Comparison of ENCODE assay signal across 21 cellular contexts in the genomic region with DNA sequence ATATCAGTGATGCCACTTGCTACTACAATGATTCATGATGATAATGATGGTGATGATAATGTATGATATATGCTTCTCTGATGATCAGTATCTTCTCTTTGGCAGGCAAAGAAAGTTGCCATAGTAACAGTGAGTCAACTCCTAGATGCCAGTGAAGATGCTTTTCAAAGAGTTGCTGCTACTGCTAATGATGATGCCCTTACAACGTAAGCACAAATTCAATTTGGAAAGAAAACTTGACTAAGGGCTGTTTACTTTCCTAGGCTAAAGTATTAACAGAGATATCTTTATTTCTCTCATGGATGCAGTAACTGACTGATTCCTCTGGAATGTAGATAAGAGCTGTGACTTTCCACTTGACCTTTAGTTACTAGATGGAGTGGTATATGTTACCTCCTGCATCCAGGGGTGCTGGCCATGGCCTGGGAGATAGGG. TPM values are rescaled to one million over a fixed set of nuclear protein-coding genes. Genes with fewer than 3 reads are reported as not detected.
DNase-seq lines count a peak whose midpoint lies in the region; ATAC-seq and TF ChIP-seq lines count a peak whose summit lies in the region.
"Had no signal": no experiment of that assay in that cellular context is flagged by ENCODE, and none has a peak within 500 bp of the region (broad histone marks: within the 10 kb centered on the region; RNA-seq: fewer than 3 reads in every experiment).

No MANE protein-coding gene starts in this region.

- no peak overlapping the region for H3K4me3 ChIP-seq in fibroblast of the aortic adventitia (ENCODE audit: low read depth, low read length)
- no peak overlapping the region for H3K4me3 ChIP-seq in colonic mucosa
- H3K4me3 ChIP-seq: sigmoid colon had no signal

- no peaks in the 10 kb centered on the region for H3K27me3 ChIP-seq in colonic mucosa
- H3K27me3 ChIP-seq: neutrophil, sigmoid colon had no signal

- H3K36me3 Mint-ChIP-seq in stimulated activated effector memory CD8-positive, alpha-beta T cell treated with anti-CD3 and anti-CD28 coated beads, Interleukin-12 subunit alpha, Interleukin-12 subunit beta, amount 100 ng/mL, for 72 hours = no peaks in the 10 kb centered on the region
- H3K36me3 Mint-ChIP-seq: CD8-positive, alpha-beta memory T cell had no signal

- DNase-seq in Right ventricle myocardium inferior (ENCODE audit: missing footprints) (no peak), cardiac septum (ENCODE audit: low spot score) (no peak), NCI-H69 (lab: John Stamatoyannopoulos, UW) (peak; percentile 1), fibroblast of the aortic adventitia (ENCODE audit: low read depth) (peak; percentile 17), colonic mucosa (no peak), NAMALWA (ENCODE audit: low spot score) (no peak), medulla oblongata (ENCODE audit: extremely low spot score) (no peak)
- DNase-seq in stimulated activated effector memory CD8-positive, alpha-beta T cell treated with anti-CD3 and anti-CD28 coated beads, Interleukin-12 subunit alpha, Interleukin-12 subunit beta, amount 100 ng/mL, for 72 hours (ENCODE audit: low spot score in 2 of 2) = no peak
- DNase-seq: activated CD4-positive, alpha-beta T cell treated with anti-CD3 and anti-CD28 coated beads for 4 hours; activated gamma-delta T cell treated with Interleukin-2 at 50 U/mL for 16 hours; anterior cingulate cortex; CD8-positive, alpha-beta memory T cell; foreskin melanocyte; NCI-H1092; NCI-H2029 treated with DMSO at 0.1 percent for 48 hours; NCI-H526; PC-3; sigmoid colon; stimulated activated CD4-positive, alpha-beta T cell treated with anti-CD3 and anti-CD28 coated beads, Interleukin-2, amount 100 ng/mL, for 24 hours had no signal

- no peaks in the 10 kb centered on the region for H3K9me3 ChIP-seq in colonic mucosa
- H3K9me3 ChIP-seq: neutrophil, sigmoid colon had no signal

- no peaks in the 10 kb centered on the region for H3K4me1 ChIP-seq in colonic mucosa
- H3K4me1 ChIP-seq: sigmoid colon had no signal

- intact Hi-C loops in Right ventricle myocardium inferior (cut with DNase I) (no loop called here), cardiac septum (cut with DNase I) (no loop called here), colonic mucosa (cut with DNase I) (loop anchor here (10.0 kb wide), 1 partner anchor 172 kb away; no protein-coding TSS in a partner anchor)

- no peaks in the 10 kb centered on the region for H3K9me3 Mint-ChIP-seq in stimulated activated effector memory CD8-positive, alpha-beta T cell treated with anti-CD3 and anti-CD28 coated beads, Interleukin-12 subunit alpha, Interleukin-12 subunit beta, amount 100 ng/mL, for 72 hours
- H3K9me3 Mint-ChIP-seq: CD8-positive, alpha-beta memory T cell had no signal

- no peaks in the 10 kb centered on the region for H3K4me1 Mint-ChIP-seq in stimulated activated effector memory CD8-positive, alpha-beta T cell treated with anti-CD3 and anti-CD28 coated beads, Interleukin-12 subunit alpha, Interleukin-12 subunit beta, amount 100 ng/mL, for 72 hours

- H3K9ac ChIP-seq in colonic mucosa (ENCODE audit: low read depth in 2 of 2, low read length in 2 of 2) = no peak overlapping the region

- no peak overlapping the region for H3K27ac Mint-ChIP-seq in stimulated activated effector memory CD8-positive, alpha-beta T cell treated with anti-CD3 and anti-CD28 coated beads, Interleukin-12 subunit alpha, Interleukin-12 subunit beta, amount 100 ng/mL, for 72 hours

- TF ChIP-seq CTCF in fibroblast of the aortic adventitia (IDR thresholded peaks at IDR 0.05; ENCODE audit: insufficient read depth, low read length) (no peak), colonic mucosa (IDR thresholded peaks at IDR 0.05) (no peak)

- ATAC-seq in Right ventricle myocardium inferior = peak; percentile 64
- peak; percentile 60 for ATAC-seq in stimulated activated effector memory CD8-positive, alpha-beta T cell treated with anti-CD3 and anti-CD28 coated beads, Interleukin-12 subunit alpha, Interleukin-12 subunit beta, amount 100 ng/mL, for 72 hours
- ATAC-seq: PC-3 had no signal

- H3K4me3 Mint-ChIP-seq in stimulated activated effector memory CD8-positive, alpha-beta T cell treated with anti-CD3 and anti-CD28 coated beads, Interleukin-12 subunit alpha, Interleukin-12 subunit beta, amount 100 ng/mL, for 72 hours = no peak overlapping the region
- H3K4me3 Mint-ChIP-seq: CD8-positive, alpha-beta memory T cell had no signal

- H3K27ac ChIP-seq in colonic mucosa = no peak overlapping the region
- H3K27ac ChIP-seq: neutrophil, sigmoid colon had no signal

- no peaks in the 10 kb centered on the region for H3K36me3 ChIP-seq in colonic mucosa
- H3K36me3 ChIP-seq: neutrophil, sigmoid colon had no signal

RNA-seq across cellular contexts. Expression of a gene that starts 27.8 kb away (rescaled TPM):
- not detected for total RNA-seq in Right ventricle myocardium inferior
- total RNA-seq in cardiac septum = 0.13 TPM
- total RNA-seq in fibroblast of the aortic adventitia (ENCODE audit: low replicate concordance) = not detected in 2 replicates
- 10 to 100 TPM in 1 of 2 donors, 1 to 10 TPM in 1; 3.2 to 13.4 TPM for total RNA-seq in colonic mucosa
- total RNA-seq: CD8-positive, alpha-beta memory T cell; H1; PC-3; sigmoid colon had no signal

Comparison
In these comparisons a context has a peak if more than half of its experiments do, and no peak if none do; other contexts are left out.
1. DNase-seq: peak in NCI-H69 (single experiment) and fibroblast of the aortic adventitia (single experiment); none in Right ventricle myocardium inferior (single experiment), cardiac septum (single experiment), stimulated activated effector memory CD8-positive, alpha-beta T cell treated with anti-CD3 and anti-CD28 coated beads, Interleukin-12 subunit alpha, Interleukin-12 subunit beta, amount 100 ng/mL, for 72 hours (0 of 2), colonic mucosa (single experiment), NAMALWA (single experiment) and medulla oblongata (single experiment).